In the genomic region with DNA sequence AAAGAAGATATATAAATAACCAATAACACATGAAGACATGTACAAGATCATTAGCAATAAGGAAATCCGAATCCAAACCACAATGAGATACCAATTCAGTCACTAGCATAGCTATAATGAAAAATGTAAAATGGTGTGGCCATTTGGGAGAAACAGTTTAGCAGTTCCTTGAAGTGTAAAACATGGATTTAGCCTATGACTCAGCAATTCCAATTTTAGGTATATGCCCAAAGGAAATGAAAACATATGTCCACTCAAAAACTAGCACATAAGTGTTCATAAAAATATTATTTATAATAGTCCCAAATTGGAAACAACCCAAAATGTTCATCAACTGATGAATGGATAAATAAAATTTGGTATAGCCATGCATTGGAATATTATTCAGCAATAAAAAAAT, we compare ENCODE assay signal across 9 cellular contexts.
"Had no signal": no experiment of that assay in that cellular context is flagged by ENCODE, and none has a peak within 500 bp of the region (broad histone marks: within the 10 kb centered on the region; RNA-seq: fewer than 3 reads in every experiment).

No MANE protein-coding gene starts in this region.

- H3K4me1 ChIP-seq: HAP-1 had no signal

- H3K9me3 ChIP-seq: HAP-1 had no signal

- H3K4me3 ChIP-seq: GM23338, HAP-1 had no signal

- ATAC-seq: GM23338, HCT116 had no signal

- H3K27ac ChIP-seq: KMS-11 had no signal

- DNase-seq: H7, HFFc6, Karpas-422, KBM-7 had no signal

- H3K4me2 ChIP-seq: GM23338, KMS-11 had no signal

- H3K9ac ChIP-seq: KMS-11 had no signal

- H2AFZ ChIP-seq: GM23338 had no signal

- FAIRE-seq: HTR-8/SVneo had no signal

- H3K36me3 ChIP-seq: HAP-1 had no signal
